ENCODE assay signal across 3 cellular contexts in genomic region chr3:156095652-156096051, GRCh38. TPM values are rescaled to one million over a fixed set of nuclear protein-coding genes. Genes with fewer than 3 reads are reported as not detected.
"Had no signal": no experiment of that assay in that cellular context is flagged by ENCODE, and none has a peak within 500 bp of the region (broad histone marks: within the 10 kb centered on the region; RNA-seq: fewer than 3 reads in every experiment).

No MANE protein-coding gene starts in this region.

RNA-seq across cellular contexts. Expression of gene KCNAB1, which starts 24.7 kb away (rescaled TPM):
- total RNA-seq: natural killer cell; natural killer cell treated with Interleukin-12 subunit alpha and Interleukin-12 subunit beta and Interleukin-15 and Interleukin-18, amount 100 ng/mL, for 72 hours; renal cortical epithelial cell had no signal
